35 cellular contexts compared by ENCODE assay signal in genomic region chr2:150335596-150335995, GRCh38.
DNase-seq lines count a peak whose midpoint lies in the region; ATAC-seq, FAIRE-seq and TF ChIP-seq lines count a peak whose summit lies in the region.
"Had no signal": no experiment of that assay in that cellular context is flagged by ENCODE, and none has a peak within 500 bp of the region (broad histone marks: within the 10 kb centered on the region; RNA-seq: fewer than 3 reads in every experiment).

No MANE protein-coding gene starts in this region.

- DNase-seq in Caki2 (ENCODE audit: low read depth) (peak; percentile 37), RCC 7860 (ENCODE audit: low spot score) (peak; percentile 68), kidney tubule cell (ENCODE audit: low spot score) (peak; percentile 83), renal cortical epithelial cell (ENCODE audit: low read depth) (peak; percentile 36), inferior parietal cortex (ENCODE audit: extremely low spot score) (no peak), SK-N-DZ (ENCODE audit: low spot score) (no peak), upper lobe of right lung (no peak)
- DNase-seq: 8988T; ACHN; AML-193; BE2C; C1 segment of cervical spinal cord; Caco-2; Calu3; CD4-positive, alpha-beta memory T cell; CD4-positive, alpha-beta T cell; CD4-positive, CD25-positive, alpha-beta regulatory T cell; CD8-positive, alpha-beta memory T cell; CD8-positive, alpha-beta T cell; COR-L47; DMS 273 treated with DMSO at 0.1 percent for 48 hours; DMS153; DMS53; DMS79; DMS79 treated with DMSO at 0.1 percent for 48 hours; DND-41; EL had no signal

- H3K36me3 ChIP-seq in upper lobe of right lung = no peaks in the 10 kb centered on the region
- H3K36me3 ChIP-seq: BE2C; BLaER1; BLaER1 treated with 17β-estradiol and CSF1 and Interleukin-3, amounts not matched to agents 10 nM and 100 nM had no signal

- no peak overlapping the region for H3K27ac ChIP-seq in upper lobe of right lung
- H3K27ac ChIP-seq: 22Rv1; A549; BLaER1; BLaER1 treated with 17β-estradiol and CSF1 and Interleukin-3, amounts not matched to agents 10 nM and 100 nM; C4-2B had no signal

- FAIRE-seq in RCC 7860 (lab: Jason Lieb, UNC) = peak; percentile 79
- FAIRE-seq: A204.1, A549, D721Med had no signal

- in situ Hi-C loops in Caki2 (cut with HindIII; ENCODE audit: low pct_unique_long_range_greater_than_20kb, low sequenced_read_pairs) = no loop called here

- no peak for TF ChIP-seq CTCF in upper lobe of right lung (IDR thresholded peaks at IDR 0.05)

- H3K9me3 ChIP-seq in upper lobe of right lung = no peaks in the 10 kb centered on the region
- H3K9me3 ChIP-seq: A549, BE2C, BLaER1, Caco-2 had no signal

- intact Hi-C loops in upper lobe of right lung (cut with DNase I) = no loop called here

- no peak for ATAC-seq in upper lobe of right lung
- no peak for ATAC-seq in HG03442 (IDR thresholded peaks at IDR 0.05; ENCODE audit: unreplicated experiment)
- ATAC-seq: A549; CD8-positive, alpha-beta T cell had no signal

- no peaks in the 10 kb centered on the region for H3K4me1 ChIP-seq in upper lobe of right lung
- H3K4me1 ChIP-seq: BE2C had no signal

- H3K4me3 ChIP-seq in upper lobe of right lung = no peak overlapping the region
- H3K4me3 ChIP-seq: A549; BLaER1; BLaER1 treated with 17β-estradiol and CSF1 and Interleukin-3, amounts not matched to agents 10 nM and 100 nM had no signal

- no peaks in the 10 kb centered on the region for H3K27me3 ChIP-seq in upper lobe of right lung
- H3K27me3 ChIP-seq: BE2C; BLaER1; BLaER1 treated with 17β-estradiol and CSF1 and Interleukin-3, amounts not matched to agents 10 nM and 100 nM had no signal

Comparison
In these comparisons a context has a peak if more than half of its experiments do, and no peak if none do; other contexts are left out.
1. DNase-seq: peak in Caki2 (single experiment), RCC 7860 (single experiment), kidney tubule cell (single experiment) and renal cortical epithelial cell (single experiment); none in inferior parietal cortex (single experiment), SK-N-DZ (single experiment) and upper lobe of right lung (single experiment).